In the genomic region with DNA sequence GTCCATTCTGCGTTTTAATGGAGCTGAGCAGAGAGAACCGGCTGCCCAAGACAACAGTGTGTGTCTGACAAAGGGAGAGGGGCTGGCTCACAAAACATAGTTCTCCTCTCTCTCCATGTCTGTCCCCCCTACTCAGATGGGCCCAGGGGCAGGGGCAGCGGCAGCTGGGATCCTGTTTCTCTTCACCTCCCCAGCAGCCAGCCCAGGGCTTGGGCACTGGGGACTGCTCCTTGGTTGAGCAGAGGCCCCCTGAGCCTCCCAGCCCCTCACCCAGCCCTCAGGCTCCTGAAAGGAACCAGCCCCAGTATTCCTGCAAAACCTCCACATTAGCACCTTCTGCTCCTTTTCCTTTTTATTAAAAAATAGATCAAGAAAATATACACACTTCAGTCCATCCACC, we compare ENCODE assay signal across 26 cellular contexts.
"Had no signal": no experiment of that assay in that cellular context is flagged by ENCODE, and none has a peak within 500 bp of the region (broad histone marks: within the 10 kb centered on the region; RNA-seq: fewer than 3 reads in every experiment).

No MANE protein-coding gene starts in this region.

- H3K4me3 Mint-ChIP-seq: stimulated activated memory B cell treated with anti-CD40 and anti-IgM and Interleukin-4, amounts not matched to agents 10 μg/mL and 1 μg/mL and 100 μg/mL, for 72 hours; stimulated activated naive B cell treated with anti-CD40 and anti-IgM and Interleukin-4, amounts not matched to agents 10 μg/mL and 1 μg/mL and 100 μg/mL, for 72 hours; stimulated activated naive CD8-positive, alpha-beta T cell treated with anti-CD3 and anti-CD28 coated beads, Interleukin-15, amount 100 ng/mL, for 72 hours; stimulated activated naive CD8-positive, alpha-beta T cell treated with anti-CD3 and anti-CD28 coated beads, Interleukin-15, Interleukin-2, amounts not matched to agents 100 ng/mL and 50 ng/mL, for 24 hours; type B pancreatic cell had no signal

- H3K27ac ChIP-seq: stomach, suprapubic skin, testis, thoracic aorta, thyroid gland, tibial artery, tibial nerve, transverse colon, upper lobe of left lung, upper lobe of right lung, uterus, vagina had no signal

- H3K27ac Mint-ChIP-seq: stimulated activated memory B cell treated with anti-CD40 and anti-IgM and Interleukin-4, amounts not matched to agents 10 μg/mL and 1 μg/mL and 100 μg/mL, for 72 hours; stimulated activated naive B cell treated with anti-CD40 and anti-IgM and Interleukin-4, amounts not matched to agents 10 μg/mL and 1 μg/mL and 100 μg/mL, for 72 hours; stimulated activated naive CD8-positive, alpha-beta T cell treated with anti-CD3 and anti-CD28 coated beads, Interleukin-15, amount 100 ng/mL, for 72 hours; stimulated activated naive CD8-positive, alpha-beta T cell treated with anti-CD3 and anti-CD28 coated beads, Interleukin-15, Interleukin-2, amounts not matched to agents 100 ng/mL and 50 ng/mL, for 24 hours; type B pancreatic cell had no signal

- DNase-seq: stimulated activated CD4-positive, alpha-beta T cell treated with anti-CD3 and anti-CD28 coated beads, Interleukin-2, amount 100 ng/mL, for 48 hours; stimulated activated CD4-positive, alpha-beta T cell treated with anti-CD3 and anti-CD28 coated beads, Interleukin-4, amount 100 ng/mL, for 1 hour; stimulated activated CD4-positive, alpha-beta T cell treated with anti-CD3 and anti-CD28 coated beads, Interleukin-4, amount 100 ng/mL, for 24 hours; stimulated activated CD4-positive, alpha-beta T cell treated with anti-CD3 and anti-CD28 coated beads, Interleukin-4, amount 100 ng/mL, for 4 hours; stimulated activated CD8-positive, alpha-beta memory T cell treated with anti-CD3 and anti-CD28 coated beads, Interleukin-4, amount 100 ng/mL, for 48 hours; stimulated activated naive B cell treated with anti-CD40 and anti-IgM and Interleukin-4, amounts not matched to agents 10 μg/mL and 1 μg/mL and 100 μg/mL, for 72 hours; stimulated activated naive CD4-positive, alpha-beta T cell; stimulated activated naive CD4-positive, alpha-beta T cell treated with Interleukin-2 at 50 U/mL for 16 hours; stimulated activated naive CD8-positive, alpha-beta T cell treated with anti-CD3 and anti-CD28 coated beads, Interleukin-15, amount 100 ng/mL, for 72 hours; stimulated activated naive CD8-positive, alpha-beta T cell treated with anti-CD3 and anti-CD28 coated beads, Interleukin-15, Interleukin-2, amounts not matched to agents 100 U/mL and 50 U/mL, for 24 hours; stomach; testis; tibial artery; transverse colon; trophoblast cell; upper lobe of left lung; upper lobe of right lung; uterus had no signal

- H3K27me3 ChIP-seq: stomach, suprapubic skin, testis, thyroid gland, tibial nerve, transverse colon, upper lobe of left lung, upper lobe of right lung, uterus, vagina had no signal

- H3K9me3 ChIP-seq: stomach, suprapubic skin, testis, thoracic aorta, thyroid gland, tibial artery, tibial nerve, transverse colon, upper lobe of left lung, upper lobe of right lung, uterus, vagina had no signal

- ATAC-seq: stimulated activated memory B cell treated with anti-CD40 and anti-IgM and Interleukin-4, amounts not matched to agents 10 μg/mL and 1 μg/mL and 100 μg/mL, for 72 hours; stimulated activated naive B cell treated with anti-CD40 and anti-IgM and Interleukin-4, amounts not matched to agents 10 μg/mL and 1 μg/mL and 100 μg/mL, for 72 hours; stimulated activated naive CD8-positive, alpha-beta T cell treated with anti-CD3 and anti-CD28 coated beads, Interleukin-15, amount 100 ng/mL, for 72 hours; stimulated activated naive CD8-positive, alpha-beta T cell treated with anti-CD3 and anti-CD28 coated beads, Interleukin-15, Interleukin-2, amounts not matched to agents 100 U/mL and 50 U/mL, for 24 hours; upper lobe of right lung had no signal

- H3K4me3 ChIP-seq: stomach, suprapubic skin, testis, thoracic aorta, thyroid gland, tibial artery, tibial nerve, transverse colon, upper lobe of left lung, upper lobe of right lung, uterus, vagina had no signal

- H3K36me3 ChIP-seq: uterus had no signal

- H3K9me3 Mint-ChIP-seq: stimulated activated memory B cell treated with anti-CD40 and anti-IgM and Interleukin-4, amounts not matched to agents 10 μg/mL and 1 μg/mL and 100 μg/mL, for 72 hours; stimulated activated naive B cell treated with anti-CD40 and anti-IgM and Interleukin-4, amounts not matched to agents 10 μg/mL and 1 μg/mL and 100 μg/mL, for 72 hours; stimulated activated naive CD8-positive, alpha-beta T cell treated with anti-CD3 and anti-CD28 coated beads, Interleukin-15, amount 100 ng/mL, for 72 hours; stimulated activated naive CD8-positive, alpha-beta T cell treated with anti-CD3 and anti-CD28 coated beads, Interleukin-15, Interleukin-2, amounts not matched to agents 100 ng/mL and 50 ng/mL, for 24 hours; type B pancreatic cell had no signal
